Comparison of ENCODE assay signal across 10 cellular contexts in genomic region chr2:179268277-179268935, GRCh38. TPM values are rescaled to one million over a fixed set of nuclear protein-coding genes. Genes with fewer than 3 reads are reported as not detected.
DNase-seq lines count a peak whose midpoint lies in the region; ATAC-seq and TF ChIP-seq lines count a peak whose summit lies in the region.
"Had no signal": no experiment of that assay in that cellular context is flagged by ENCODE, and none has a peak within 500 bp of the region (broad histone marks: within the 10 kb centered on the region; RNA-seq: fewer than 3 reads in every experiment).

No MANE protein-coding gene starts in this region.

- peak overlapping the region; percentile 95 for H2AFZ ChIP-seq in GM23338

- no peaks in the 10 kb centered on the region for H3K36me3 Mint-ChIP-seq in GM23338 (ENCODE audit: low read depth)
- H3K36me3 Mint-ChIP-seq in CD8-positive, alpha-beta memory T cell = no peaks in the 10 kb centered on the region
- H3K36me3 Mint-ChIP-seq: brain had no signal

- H3K9me3 Mint-ChIP-seq in GM23338 = no peaks in the 10 kb centered on the region
- H3K9me3 Mint-ChIP-seq in CD8-positive, alpha-beta memory T cell = peaks cover 0 to 7% (median 0%) of the 10 kb centered on the region in 5 donors

- H3K4me1 Mint-ChIP-seq in GM23338 = peaks cover 16% of the 10 kb centered on the region
- peaks cover 8 to 15% (median 13%) of the 10 kb centered on the region in 3 donors for H3K4me1 Mint-ChIP-seq in CD8-positive, alpha-beta memory T cell

- CTCF ChIA-PET in CD8-positive, alpha-beta memory T cell (lab: Charles Lee) = no interaction called here

- no peaks in the 10 kb centered on the region for H3F3A ChIP-seq in GM23338 (replicated peaks; ENCODE audit: low read depth)

- H3K4me3 Mint-ChIP-seq in GM23338 = no peak overlapping the region
- H3K4me3 Mint-ChIP-seq in CD8-positive, alpha-beta memory T cell = no peak overlapping the region

- H3K36me3 ChIP-seq in GM23338 (ENCODE audit: insufficient read depth) = no peaks in the 10 kb centered on the region
- H3K36me3 ChIP-seq in CD8-positive, alpha-beta memory T cell (ENCODE audit: insufficient read depth, low read length) = no peaks in the 10 kb centered on the region
- no peaks in the 10 kb centered on the region for H3K36me3 ChIP-seq in vagina

- peaks cover 11% of the 10 kb centered on the region for H3K4me1 ChIP-seq in GM23338 (ENCODE audit: insufficient read depth)
- H3K4me1 ChIP-seq in CD8-positive, alpha-beta memory T cell (ENCODE audit: insufficient read depth, low read length) = no peaks in the 10 kb centered on the region
- H3K4me1 ChIP-seq in vagina = peaks cover 3% of the 10 kb centered on the region

- ATAC-seq in GM23338 = no peak
- ATAC-seq: K562 had no signal

- peak overlapping the region; percentile 77 for H3K27ac Mint-ChIP-seq in GM23338
- H3K27ac Mint-ChIP-seq in CD8-positive, alpha-beta memory T cell = no peak overlapping the region
- H3K27ac Mint-ChIP-seq: brain had no signal

- no peaks in the 10 kb centered on the region for H3K27me3 Mint-ChIP-seq in GM23338 (ENCODE audit: insufficient read depth, low read depth, poor library complexity)
- H3K27me3 Mint-ChIP-seq in CD8-positive, alpha-beta memory T cell = peaks cover 14 to 34% of the 10 kb centered on the region in 2 donors

- no peaks in the 10 kb centered on the region for H3K9me2 ChIP-seq in GM23338 (ENCODE audit: insufficient read depth)

- no peaks in the 10 kb centered on the region for H4K20me1 ChIP-seq in GM23338 (replicated peaks; ENCODE audit: insufficient read depth)

- TF ChIP-seq POLR2A in vagina (IDR thresholded peaks at IDR 0.05) = no peak

- H3K4me3 ChIP-seq in GM12865 (ENCODE audit: low read depth, low read length) (no peak overlapping the region), GM23338 (no peak overlapping the region), fibroblast of villous mesenchyme (ENCODE audit: low read depth, low read length) (no peak overlapping the region), vagina (no peak overlapping the region)
- no peak overlapping the region for H3K4me3 ChIP-seq in CD8-positive, alpha-beta memory T cell (ENCODE audit: low read length)
- H3K4me3 ChIP-seq: K562 had no signal

- 0 out of 2 replicates have a peak overlapping the region, but pooled peaks have one; percentile 31 for H3K4me2 ChIP-seq in GM23338

- no peaks in the 10 kb centered on the region for H3K79me2 ChIP-seq in GM23338 (replicated peaks; ENCODE audit: insufficient read depth)

- DNase-seq in GM12865 (ENCODE audit: low read depth) = peak; percentile 78
- no peak for DNase-seq in GM23338 (ENCODE audit: low spot score)
- peak; percentile 50 for DNase-seq in NCI-H2196 treated with DMSO at 0.1 percent for 48 hours (lab: John Stamatoyannopoulos, UW; ENCODE audit: unreplicated experiment)
- peak; percentile 11 for DNase-seq in fibroblast of villous mesenchyme (ENCODE audit: low read depth)
- no peak for DNase-seq in NCI-H82 treated with DMSO at 0.1 percent for 48 hours (lab: John Stamatoyannopoulos, UW; ENCODE audit: unreplicated experiment)
- DNase-seq in COLO829 (ENCODE audit: low spot score) = no peak
- DNase-seq in CD8-positive, alpha-beta memory T cell = no peak
- DNase-seq in vagina (ENCODE audit: extremely low spot score in 2 of 2) = no peak

- H3K27ac ChIP-seq in GM23338 (ENCODE audit: low read depth) (no peak overlapping the region), vagina (no peak overlapping the region)
- no peak overlapping the region for H3K27ac ChIP-seq in CD8-positive, alpha-beta memory T cell (ENCODE audit: low read depth, low read length)

- H3K27me3 ChIP-seq in GM23338 (ENCODE audit: insufficient read depth) (peaks cover 2% of the 10 kb centered on the region; the same call in 1 of the 2 replicates), vagina (no peaks in the 10 kb centered on the region)
- no peaks in the 10 kb centered on the region for H3K27me3 ChIP-seq in CD8-positive, alpha-beta memory T cell (ENCODE audit: insufficient read depth, low read length, poor library complexity, severe bottlenecking)

- intact Hi-C loops in vagina (cut with DNase I) = no loop called here

- no peaks in the 10 kb centered on the region for H3K9me3 ChIP-seq in CD8-positive, alpha-beta memory T cell (ENCODE audit: low read length)
- no peaks in the 10 kb centered on the region for H3K9me3 ChIP-seq in vagina

- POLR2A ChIA-PET in CD8-positive, alpha-beta memory T cell (lab: Charles Lee) = no interaction called here

- TF ChIP-seq CTCF in GM12865 (IDR thresholded peaks at IDR 0.05; ENCODE audit: insufficient read depth, low read depth, low read length, missing control alignments) (no peak), GM23338 (conservative IDR thresholded peaks at IDR 0.05; ENCODE audit: low read depth in 2 of 2) (no peak), fibroblast of villous mesenchyme (IDR thresholded peaks at IDR 0.05; ENCODE audit: insufficient read depth, low read depth, low read length) (no peak), vagina (IDR thresholded peaks at IDR 0.05) (no peak)

TF ChIP-seq in GM23338, 12 proteins besides CTCF, POLR2A, EP300 and RAD21 (continues in another document):
- TF ChIP-seq ZNF462 (CRISPR knock-in tag; IDR thresholded peaks at IDR 0.05) (no peak), ZNF114 (CRISPR knock-in tag; IDR thresholded peaks at IDR 0.05) (no peak), ETS1 (IDR thresholded peaks at IDR 0.05) (no peak), NANOG (IDR thresholded peaks at IDR 0.05; ENCODE audit: borderline replicate concordance) (no peak), STAT1 (IDR thresholded peaks at IDR 0.05; ENCODE audit: unreplicated experiment) (no peak)

RNA-seq across cellular contexts. Expression of gene SESTD1, which starts 3.8 kb away (rescaled TPM):
- 21.6 and 26.6 TPM in 2 replicates for total RNA-seq in GM23338 (2014; rRNA removed; shearing (Covaris generic))
- polyA plus RNA-seq in GM23338 (2016; fragmentation: Nextera tagmentation; extraction: Ambion mirVana) = 11.0 and 12.6 TPM in 2 replicates
- total RNA-seq in fibroblast of villous mesenchyme (13.5 and 14.2 TPM in 2 replicates), vagina (23.3 TPM)
- total RNA-seq in CD8-positive, alpha-beta memory T cell = 1 to 10 TPM; 1.6 to 3.7 TPM
- 2.2 TPM for polyA plus RNA-seq in CD8-positive, alpha-beta memory T cell

Comparison
In these comparisons a context has a peak if more than half of its experiments do, and no peak if none do; other contexts are left out.
1. DNase-seq: peak in GM12865 (single experiment), NCI-H2196 treated with DMSO at 0.1 percent for 48 hours (single experiment) and fibroblast of villous mesenchyme (single experiment); none in GM23338 (single experiment), NCI-H82 treated with DMSO at 0.1 percent for 48 hours (single experiment), COLO829 (single experiment), CD8-positive, alpha-beta memory T cell (0 of 5) and vagina (0 of 2).